In genomic region chr7:32495298-32496051, GRCh38 we compare ENCODE assay signal across 8 cellular contexts. TPM values are rescaled to one million over a fixed set of nuclear protein-coding genes. Genes with fewer than 3 reads are reported as not detected.
DNase-seq lines count a peak whose midpoint lies in the region; ATAC-seq and TF ChIP-seq lines count a peak whose summit lies in the region.

AVL9 (plus strand) TSS chr7:32495489; CDS start chr7:32495710, 221 bp downstream.

- intact Hi-C loops in spleen (cut with DNase I; ENCODE audit: low total_unique reads) = loop anchor here (10.0 kb wide), 1 partner anchor 59 kb away; no protein-coding TSS in a partner anchor

- peak; percentile 62 to 80 (median 63) for TF ChIP-seq POLR2A in spleen (IDR thresholded peaks at IDR 0.05)

- H3K27ac ChIP-seq in caudate nucleus (ENCODE audit: low read depth, low read length) (peak within 1 kb of the TSS; percentile 91), spleen (peak within 1 kb of the TSS; percentile 97 to 99 (median 99))

- ATAC-seq in GM19025 (IDR thresholded peaks at IDR 0.05; ENCODE audit: low read depth, unreplicated experiment) = peak; percentile 96
- ATAC-seq in HG03280 (IDR thresholded peaks at IDR 0.05; ENCODE audit: unreplicated experiment) = peak; percentile 97

- H3K9me3 ChIP-seq in spleen = peaks cover 0 to 5% (median 0%) of the 10 kb centered on the region in 8 donors

- WGBS in spleen, 5 donors = 0 to 1% (median 1%) methylated on average over 31 to 65 of the region's 67 CpGs

- no peaks in the 10 kb centered on the region for H3K27me3 ChIP-seq in spleen (replicated peaks in 1 of 7)

- DNase-seq in AG08396 (ENCODE audit: low spot score) (peak; percentile 98), NCI-H345 (lab: John Stamatoyannopoulos, UW) (peak; percentile 94), caudate nucleus (lab: John Stamatoyannopoulos, UW) (peak; percentile 34 to 100 (median 97)), inferior parietal cortex (ENCODE audit: extremely low spot score) (peak; percentile 90), spleen (peak; percentile 100)
- DNase-seq in activated CD4-positive, CD25-positive, alpha-beta regulatory T cell (lab: John Stamatoyannopoulos, UW) = peak; percentile 97 to 99 (median 98)

- peaks cover 0 to 9% (median 0%) of the 10 kb centered on the region in 6 donors for H3K36me3 ChIP-seq in spleen

- H3K4me1 ChIP-seq in spleen = peaks cover 11 to 71% (median 40%) of the 10 kb centered on the region in 6 donors

- H3K4me3 ChIP-seq in spleen = peak within 1 kb of the TSS; percentile 85 to 99 (median 92)

- TF ChIP-seq CTCF in spleen (IDR thresholded peaks at IDR 0.05 in 8 of 11, conservative IDR thresholded peaks at IDR 0.05 in 3 of 11) = peak in 1 of 11 experiments; percentile 5

RNA-seq across cellular contexts. Expression of gene AVL9, which starts in this region (rescaled TPM):
- total RNA-seq in spleen = 10 to 100 TPM; 29.8 to 54.8 (median 36.7) TPM
- 10 to 100 TPM in 1 of 3 donors, 1 to 10 TPM in 2; 8.4 to 10.0 (median 8.6) TPM for polyA plus RNA-seq in spleen

Comparison
In these comparisons a context has a peak if more than half of its experiments do, and no peak if none do; other contexts are left out.
1. Peak in every context shown above with its lines: DNase-seq, ATAC-seq, H3K4me3 ChIP-seq and H3K27ac ChIP-seq.